ENCODE assay signal across 8 cellular contexts in genomic region chr17:50944054-50944901, GRCh38.
DNase-seq lines count a peak whose midpoint lies in the region; ATAC-seq and TF ChIP-seq lines count a peak whose summit lies in the region.

No MANE protein-coding gene starts in this region.

- no peaks in the 10 kb centered on the region for H3K27me3 ChIP-seq in WERI-Rb-1 (ENCODE audit: insufficient read depth, low read depth, severe bottlenecking)

- peak; percentile 58 for DNase-seq in GM12865 (ENCODE audit: low read depth)
- peak; percentile 75 for DNase-seq in NCI-H1092 treated with DMSO at 0.1 percent for 48 hours (lab: John Stamatoyannopoulos, UW)
- DNase-seq in WERI-Rb-1 = peak; percentile 100
- peak in 57 of 61 donors; percentile 30 to 93 (median 71) for DNase-seq in caudate nucleus (lab: John Stamatoyannopoulos, UW)
- DNase-seq in kidney tubule cell (ENCODE audit: low spot score) = peak; percentile 73
- DNase-seq in stimulated activated CD4-positive, alpha-beta T cell treated with anti-CD3 and anti-CD28 coated beads, Interleukin-1b, Interleukin-23, amount 100 ng/mL, for 1 hour (ENCODE audit: low read depth in 2 of 2) = peak; percentile 48 to 49

- TF ChIP-seq CTCF in GM12865 (IDR thresholded peaks at IDR 0.05; ENCODE audit: insufficient read depth, low read depth, low read length, missing control alignments) (no peak), WERI-Rb-1 (IDR thresholded peaks at IDR 0.05; ENCODE audit: low read depth, low read length) (no peak)

- H3K4me3 ChIP-seq in GM12865 (ENCODE audit: low read depth, low read length) (peak overlapping the region; percentile 27), WERI-Rb-1 (ENCODE audit: low read depth, low read length) (peak overlapping the region; percentile 60)

- H3K27ac ChIP-seq in WERI-Rb-1 (peak overlapping the region; percentile 95), caudate nucleus (ENCODE audit: low read depth, low read length) (peak overlapping the region; percentile 95)

- ATAC-seq in HG03571 (IDR thresholded peaks at IDR 0.05; ENCODE audit: unreplicated experiment) (no peak), HG02588 (IDR thresholded peaks at IDR 0.05; ENCODE audit: unreplicated experiment) (no peak)

- H3K9me3 ChIP-seq in WERI-Rb-1 (ENCODE audit: severe bottlenecking) = no peaks in the 10 kb centered on the region

- no peaks in the 10 kb centered on the region for H3K36me3 ChIP-seq in WERI-Rb-1

Comparison
In these comparisons a context has a peak if more than half of its experiments do, and no peak if none do; other contexts are left out.
1. DNase-seq: peak in every context shown above with its lines; median percentile 100 in WERI-Rb-1; 75 in NCI-H1092 treated with DMSO at 0.1 percent for 48 hours; 73 in kidney tubule cell; 71 in caudate nucleus; 58 in GM12865; 48 in stimulated activated CD4-positive, alpha-beta T cell treated with anti-CD3 and anti-CD28 coated beads, Interleukin-1b, Interleukin-23, amount 100 ng/mL, for 1 hour.